In the genomic region with DNA sequence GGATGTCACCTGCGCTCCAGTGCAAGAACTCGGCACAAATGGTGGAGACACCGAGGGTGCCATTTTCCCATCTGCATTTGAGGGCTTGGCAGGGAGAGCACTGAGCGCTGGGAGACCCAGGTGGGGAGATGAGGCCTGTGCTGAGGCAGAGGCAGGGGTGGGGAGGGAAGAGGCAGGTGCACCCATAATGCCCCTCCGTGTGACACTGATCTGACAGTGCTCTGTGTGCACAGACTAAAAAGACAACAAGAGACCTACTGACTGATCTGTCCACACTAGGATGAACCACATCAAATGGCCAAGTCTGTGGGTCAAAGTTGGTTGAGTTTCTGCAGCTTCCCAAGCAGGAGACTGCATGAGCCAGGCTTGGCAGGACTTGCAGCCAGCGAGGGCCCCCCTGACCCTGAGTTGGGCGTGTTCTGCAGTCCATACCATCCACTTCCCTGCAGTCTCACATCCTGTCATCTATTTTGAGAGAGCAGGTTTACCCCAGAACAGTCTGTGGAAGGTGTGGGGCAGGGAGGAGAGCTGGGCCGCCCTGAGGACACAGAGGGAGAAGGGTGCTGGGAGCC, we compare ENCODE assay signal across 16 cellular contexts. TPM values are rescaled to one million over a fixed set of nuclear protein-coding genes. Genes with fewer than 3 reads are reported as not detected.
A peak's percentile ranks its signal among the peaks of the same experiment; 100 is the strongest.
DNase-seq lines count a peak whose midpoint lies in the region; ATAC-seq, FAIRE-seq and TF ChIP-seq lines count a peak whose summit lies in the region.
"Had no signal": no experiment of that assay in that cellular context is flagged by ENCODE, and none has a peak within 500 bp of the region (broad histone marks: within the 10 kb centered on the region; RNA-seq: fewer than 3 reads in every experiment).

No MANE protein-coding gene starts in this region.

- POLR2A ChIA-PET in HCT116 (lab: Charles Lee): no interaction called here
- POLR2A ChIA-PET in GM10248 (lab: Yijun Ruan, JAX): no interaction called here

- H3K27me3 ChIP-seq in HCT116 (ENCODE audit: insufficient read depth, low read length): no peaks in the 10 kb centered on the region
- H3K27me3 ChIP-seq in bronchial epithelial cell (ENCODE audit: control insufficient read depth, insufficient read depth, low read length): no peaks in the 10 kb centered on the region
- no peaks in the 10 kb centered on the region for H3K27me3 ChIP-seq in neural progenitor cell

- H3K4me1 Mint-ChIP-seq in CD14-positive monocyte: peaks cover 34% of the 10 kb centered on the region
- H3K4me1 Mint-ChIP-seq in neural progenitor cell: peaks cover 13% of the 10 kb centered on the region

- peak overlapping the region; percentile 27 for H3K9ac ChIP-seq in HCT116 (ENCODE audit: low read length)
- H3K9ac ChIP-seq in neural progenitor cell: no peak overlapping the region

- H3K4me3 Mint-ChIP-seq in CD14-positive monocyte: no peak overlapping the region
- no peak overlapping the region for H3K4me3 Mint-ChIP-seq in neural progenitor cell

- H3K9me3 ChIP-seq in HCT116 (ENCODE audit: control insufficient read depth in 1 of 2, insufficient read depth in 1 of 2, low read depth in 1 of 2, low read length in 2 of 2): no peaks in the 10 kb centered on the region
- no peaks in the 10 kb centered on the region for H3K9me3 ChIP-seq in neural progenitor cell (ENCODE audit: low read depth)

- H3K27me3 Mint-ChIP-seq in CD14-positive monocyte (ENCODE audit: low read depth in 3 of 3): peaks cover 0 to 2% (median 0%) of the 10 kb centered on the region in 3 donors
- H3K27me3 Mint-ChIP-seq in neural progenitor cell (ENCODE audit: insufficient read depth, low read depth): peaks cover 2% of the 10 kb centered on the region

- H3F3A ChIP-seq in neural progenitor cell (ENCODE audit: low read depth): peaks cover 13% of the 10 kb centered on the region

- FAIRE-seq in bronchial epithelial cell (lab: Jason Lieb, UNC): peak; percentile 28

- H3K4me1 ChIP-seq in HCT116 (ENCODE audit: control insufficient read depth in 1 of 2, insufficient read depth in 2 of 2, low read length in 2 of 2) (peaks cover 33 to 76% of the 10 kb centered on the region in 2 experiments), neural progenitor cell (peaks cover 4% of the 10 kb centered on the region)

- H3K36me3 Mint-ChIP-seq in CD14-positive monocyte (peaks cover 34 to 64% of the 10 kb centered on the region in 2 donors), neural progenitor cell (no peaks in the 10 kb centered on the region)

- DNase-seq in CD14-positive monocyte (ENCODE audit: low spot score) (no peak), HCT116 (ENCODE audit: low read depth, low spot score) (no peak), bronchial epithelial cell (ENCODE audit: low read depth) (peak; percentile 8), neural progenitor cell (ENCODE audit: low spot score) (no peak), GM10248 (ENCODE audit: extremely low spot score) (no peak), KBM-7 (no peak)
- DNase-seq: activated CD4-positive, CD25-positive, alpha-beta regulatory T cell; aorta; cortex of kidney; DMS53; glutamatergic neuron; right cardiac atrium; stimulated activated CD4-positive, alpha-beta T cell treated with anti-CD3 and anti-CD28 coated beads, Interleukin-2, amount 100 ng/mL, for 24 hours; T-helper 1 cell had no signal

- H3K4me3 ChIP-seq in HCT116 (replicated peaks in 1 of 2; ENCODE audit: low read depth in 1 of 2, low read length in 2 of 2): no peak overlapping the region
- no peak overlapping the region for H3K4me3 ChIP-seq in bronchial epithelial cell (ENCODE audit: low read depth, low read length)
- no peak overlapping the region for H3K4me3 ChIP-seq in neural progenitor cell

- in situ Hi-C loops in KBM-7 (cut with MboI; ENCODE audit: low pct_unique_long_range_greater_than_20kb, low sequenced_read_pairs): no loop called here

- H2AFZ ChIP-seq in HCT116 (ENCODE audit: low read depth, low read length, poor library complexity, severe bottlenecking): no peak overlapping the region
- H2AFZ ChIP-seq in neural progenitor cell (replicated peaks): no peak overlapping the region

- CTCF ChIA-PET in HCT116 (lab: Charles Lee): no interaction called here
- CTCF ChIA-PET in GM10248 (lab: Yijun Ruan, JAX): no interaction called here

- intact Hi-C loops in CD14-positive monocyte (cut with micrococcal nuclease) (loop anchor here in 1 of 2 donors (10.0 kb wide), 1 partner anchor 165 kb away; no protein-coding TSS in a partner anchor), HCT116 (cut with micrococcal nuclease) (no loop called here)

- no peak for TF ChIP-seq POLR2A in HCT116 (IDR thresholded peaks at IDR 0.05; ENCODE audit: borderline replicate concordance, extremely low read depth, insufficient read depth, insufficient read length)

- H3K27ac Mint-ChIP-seq in CD14-positive monocyte (peak overlapping the region in 4 of 7 donors; percentile 43 to 68 (median 58)), neural progenitor cell (peak overlapping the region; percentile 67)
- H3K27ac Mint-ChIP-seq: activated T-helper 2 cell treated with anti-CD3 and anti-CD28 coated beads, Interferon-gamma antibody, Interleukin-2, Interleukin-4, amounts not matched to agents 10 μg/mL and 5 μg/mL and 100 μg/mL, durations not matched to agents 14 hours and 24 hours and 36 hours had no signal

- no peaks in the 10 kb centered on the region for H3K9me2 ChIP-seq in HCT116 (ENCODE audit: insufficient read depth)

- H4K20me1 ChIP-seq in HCT116 (ENCODE audit: insufficient read depth): no peaks in the 10 kb centered on the region
- peaks cover 75% of the 10 kb centered on the region for H4K20me1 ChIP-seq in neural progenitor cell (ENCODE audit: low read depth)

- no peaks in the 10 kb centered on the region for H3K9me3 Mint-ChIP-seq in CD14-positive monocyte
- no peaks in the 10 kb centered on the region for H3K9me3 Mint-ChIP-seq in neural progenitor cell
- H3K9me3 Mint-ChIP-seq: activated T-helper 2 cell treated with anti-CD3 and anti-CD28 coated beads, Interferon-gamma antibody, Interleukin-2, Interleukin-4, amounts not matched to agents 10 μg/mL and 5 μg/mL and 100 μg/mL, durations not matched to agents 14 hours and 24 hours and 36 hours had no signal

- peak overlapping the region; percentile 83 for H3K4me2 ChIP-seq in HCT116 (ENCODE audit: low read length)
- H3K4me2 ChIP-seq in neural progenitor cell: no peak overlapping the region

- no peak for TF ChIP-seq CTCF in CD14-positive monocyte (IDR thresholded peaks at IDR 0.05)
- no peak for TF ChIP-seq CTCF in HCT116 (IDR thresholded peaks at IDR 0.05 in 2 of 3, conservative IDR thresholded peaks at IDR 0.05 in 1 of 3; ENCODE audit: borderline replicate concordance in 1 of 3, insufficient read depth in 1 of 3, low read depth in 2 of 3, low read length in 2 of 3)
- no peak for TF ChIP-seq CTCF in bronchial epithelial cell (IDR thresholded peaks at IDR 0.05; ENCODE audit: insufficient read depth, low read length, severe bottlenecking)
- no peak for TF ChIP-seq CTCF in neural progenitor cell (IDR thresholded peaks at IDR 0.05)
- no peak for TF ChIP-seq CTCF in GM10248 (IDR thresholded peaks at IDR 0.05; ENCODE audit: control extremely low read depth, extremely low read depth, low read depth, missing control alignments)

- no peak overlapping the region for H3K27ac ChIP-seq in HCT116 (ENCODE audit: low read depth, low read length)
- no peak overlapping the region for H3K27ac ChIP-seq in neural progenitor cell

- BruUV-seq in HCT116 (replicated peaks; lab: Mats Ljungman, UMichigan): no TSS peak

- RAD21 ChIA-PET in HCT116 (lab: Charles Lee; ENCODE audit: low non-redundant PET in 1 of 2, low total read pairs in 2 of 2, uncharacterized antibody in 2 of 2, unreplicated experiment in 2 of 2): no interaction called here

- H3K79me2 ChIP-seq in HCT116 (ENCODE audit: insufficient read depth, low read length) (peaks cover 11% of the 10 kb centered on the region; the same call in 1 of the 2 replicates), neural progenitor cell (ENCODE audit: low read depth) (peaks cover 10% of the 10 kb centered on the region)

- peaks cover 0 to 4% of the 10 kb centered on the region in 2 experiments; a peak in 1 of 4 replicates for H3K36me3 ChIP-seq in HCT116 (ENCODE audit: control insufficient read depth in 1 of 2, insufficient read depth in 2 of 2, low read length in 2 of 2)
- H3K36me3 ChIP-seq in bronchial epithelial cell (ENCODE audit: control insufficient read depth, insufficient read depth, low read length): peaks cover 3% of the 10 kb centered on the region
- H3K36me3 ChIP-seq in neural progenitor cell: no peaks in the 10 kb centered on the region

- ATAC-seq in HCT116: no peak
- no peak for ATAC-seq in HG03196 (IDR thresholded peaks at IDR 0.05; ENCODE audit: unreplicated experiment)
- ATAC-seq: right cardiac atrium had no signal

- TF ChIP-seq RAD21 in HCT116 (IDR thresholded peaks at IDR 0.05; ENCODE audit: low read depth): no peak

TF ChIP-seq in HCT116, 20 proteins besides CTCF, POLR2A, EP300 and RAD21 (continues in another document):
- TF ChIP-seq, protein P1, sequence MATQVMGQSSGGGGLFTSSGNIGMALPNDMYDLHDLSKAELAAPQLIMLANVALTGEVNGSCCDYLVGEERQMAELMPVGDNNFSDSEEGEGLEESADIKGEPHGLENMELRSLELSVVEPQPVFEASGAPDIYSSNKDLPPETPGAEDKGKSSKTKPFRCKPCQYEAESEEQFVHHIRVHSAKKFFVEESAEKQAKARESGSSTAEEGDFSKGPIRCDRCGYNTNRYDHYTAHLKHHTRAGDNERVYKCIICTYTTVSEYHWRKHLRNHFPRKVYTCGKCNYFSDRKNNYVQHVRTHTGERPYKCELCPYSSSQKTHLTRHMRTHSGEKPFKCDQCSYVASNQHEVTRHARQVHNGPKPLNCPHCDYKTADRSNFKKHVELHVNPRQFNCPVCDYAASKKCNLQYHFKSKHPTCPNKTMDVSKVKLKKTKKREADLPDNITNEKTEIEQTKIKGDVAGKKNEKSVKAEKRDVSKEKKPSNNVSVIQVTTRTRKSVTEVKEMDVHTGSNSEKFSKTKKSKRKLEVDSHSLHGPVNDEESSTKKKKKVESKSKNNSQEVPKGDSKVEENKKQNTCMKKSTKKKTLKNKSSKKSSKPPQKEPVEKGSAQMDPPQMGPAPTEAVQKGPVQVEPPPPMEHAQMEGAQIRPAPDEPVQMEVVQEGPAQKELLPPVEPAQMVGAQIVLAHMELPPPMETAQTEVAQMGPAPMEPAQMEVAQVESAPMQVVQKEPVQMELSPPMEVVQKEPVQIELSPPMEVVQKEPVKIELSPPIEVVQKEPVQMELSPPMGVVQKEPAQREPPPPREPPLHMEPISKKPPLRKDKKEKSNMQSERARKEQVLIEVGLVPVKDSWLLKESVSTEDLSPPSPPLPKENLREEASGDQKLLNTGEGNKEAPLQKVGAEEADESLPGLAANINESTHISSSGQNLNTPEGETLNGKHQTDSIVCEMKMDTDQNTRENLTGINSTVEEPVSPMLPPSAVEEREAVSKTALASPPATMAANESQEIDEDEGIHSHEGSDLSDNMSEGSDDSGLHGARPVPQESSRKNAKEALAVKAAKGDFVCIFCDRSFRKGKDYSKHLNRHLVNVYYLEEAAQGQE (IDR thresholded peaks at IDR 0.05; ENCODE audit: low read depth): no peak
- TF ChIP-seq ZNF274 (IDR thresholded peaks at IDR 0.05; ENCODE audit: low read depth, low read length): no peak
- no peak for TF ChIP-seq FOSL1 (IDR thresholded peaks at IDR 0.05; ENCODE audit: low read depth)

RNA-seq across cellular contexts. Expression of a gene that starts 41.9 kb away (rescaled TPM):
- 10 to 100 TPM; 26.1 to 35.8 TPM for polyA plus RNA-seq in CD14-positive monocyte
- total RNA-seq in HCT116 (2021; ENCODE audit: unreplicated experiment) (40.8 TPM), bronchial epithelial cell (8.4 and 14.7 TPM in 2 replicates), neural progenitor cell (ENCODE audit: low replicate concordance) (18.5 and 21.2 TPM in 2 replicates)
- 55.8 and 65.2 TPM in 2 replicates for polyA plus RNA-seq in HCT116 (2012)
